In the genomic region with DNA sequence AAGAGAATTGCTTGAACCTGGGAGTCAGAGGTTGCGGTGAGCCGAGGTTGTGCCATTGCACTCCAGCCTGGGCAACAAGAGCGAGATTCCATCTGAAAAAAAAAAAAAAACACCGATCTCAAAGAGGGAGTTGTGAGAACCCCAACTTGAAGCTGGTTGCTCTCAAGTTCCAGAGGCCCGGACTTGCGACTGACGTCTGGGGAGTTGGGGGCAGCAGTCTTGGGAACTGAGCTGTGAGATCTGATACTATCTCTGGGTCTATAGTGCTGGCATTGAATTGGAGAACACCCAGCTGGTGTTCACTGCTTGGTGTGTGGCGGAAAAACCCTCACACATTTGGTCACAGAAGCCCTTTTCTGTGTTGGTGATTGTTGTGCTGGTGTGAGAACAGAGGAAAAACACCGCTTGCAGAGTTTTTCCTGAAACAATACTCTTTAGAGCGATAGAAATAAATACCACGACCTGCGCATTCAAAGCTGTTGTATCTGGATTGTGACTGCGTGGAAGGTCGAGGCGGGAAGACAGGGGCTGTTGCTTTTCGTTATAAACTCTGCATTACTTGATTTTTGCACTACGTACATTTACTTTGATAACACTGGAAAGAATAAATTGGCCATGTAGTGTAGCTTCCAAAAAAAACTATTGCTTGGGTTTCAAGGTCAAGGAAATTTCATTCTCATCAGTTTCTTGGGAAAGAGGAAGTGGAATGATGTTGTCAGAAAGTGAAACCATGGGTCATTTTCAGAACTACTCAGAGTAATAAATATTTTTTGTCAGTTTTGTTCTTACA, we compare ENCODE assay signal across 11 cellular contexts. TPM values are rescaled to one million over a fixed set of nuclear protein-coding genes. Genes with fewer than 3 reads are reported as not detected.
DNase-seq lines count a peak whose midpoint lies in the region; ATAC-seq and TF ChIP-seq lines count a peak whose summit lies in the region.
"Had no signal": no experiment of that assay in that cellular context is flagged by ENCODE, and none has a peak within 500 bp of the region (broad histone marks: within the 10 kb centered on the region; RNA-seq: fewer than 3 reads in every experiment).

No MANE protein-coding gene starts in this region.

- H3K4me3 Mint-ChIP-seq in naive B cell, result peak overlapping the region; percentile 60 to 98 (median 86)

- H3K27me3 Mint-ChIP-seq in naive B cell, result no peaks in the 10 kb centered on the region
- H3K27me3 Mint-ChIP-seq: CD4-positive, alpha-beta T cell had no signal

- no peak overlapping the region for H3K4me3 ChIP-seq in GM06990 (replicated peaks; ENCODE audit: low read depth, low read length)

- H3K36me3 ChIP-seq in GM06990 (ENCODE audit: control insufficient read depth, insufficient read depth, low read length), result peaks cover 18% of the 10 kb centered on the region

- peaks cover 67 to 100% (median 83%) of the 10 kb centered on the region in 3 donors for H3K4me1 Mint-ChIP-seq in naive B cell

- peak; percentile 76 for DNase-seq in GM06990 (ENCODE audit: extremely low read depth, insufficient read length)
- DNase-seq in NOMO-1 treated with DMSO at 0.1 percent for 48 hours (lab: John Stamatoyannopoulos, UW; ENCODE audit: unreplicated experiment), result peak; percentile 67
- no peak for DNase-seq in naive B cell
- DNase-seq in stimulated activated CD8-positive, alpha-beta memory T cell treated with anti-CD3 and anti-CD28 coated beads, Interleukin-4, amount 100 ng/mL, for 48 hours, result no peak
- DNase-seq in NCI-H446 (lab: John Stamatoyannopoulos, UW), result no peak
- DNase-seq in AG08395 (ENCODE audit: low spot score), result no peak
- DNase-seq in HUDEP-2 (lab: John Stamatoyannopoulos, UW; ENCODE audit: unreplicated experiment in 76 of 76), result no peak
- DNase-seq: activated CD8-positive, alpha-beta memory T cell treated with anti-CD3 and anti-CD28 coated beads, Interleukin-2, amount 50 U/mL, for 4 hours; CD4-positive, alpha-beta T cell; NCI-H524 treated with DMSO at 0.1 percent for 48 hours had no signal

- H3K36me3 Mint-ChIP-seq in naive B cell, result peaks cover 25 to 41% of the 10 kb centered on the region in 2 donors

- peak overlapping the region; percentile 88 to 98 (median 94) for H3K27ac Mint-ChIP-seq in naive B cell

- H3K27me3 ChIP-seq in GM06990 (replicated peaks; ENCODE audit: control insufficient read depth, insufficient read depth, low read length), result no peaks in the 10 kb centered on the region

- no peak for TF ChIP-seq CTCF in GM06990 (IDR thresholded peaks at IDR 0.05; ENCODE audit: insufficient read depth, low read length, poor library complexity, severe bottlenecking)

- peak; percentile 28 for ATAC-seq in GM21381 (IDR thresholded peaks at IDR 0.05; ENCODE audit: unreplicated experiment)
- peak; percentile 15 to 30 for ATAC-seq in naive B cell (ENCODE audit: low read depth in 2 of 2)

- no peaks in the 10 kb centered on the region for H3K9me3 Mint-ChIP-seq in naive B cell
- H3K9me3 Mint-ChIP-seq: CD4-positive, alpha-beta T cell had no signal

RNA-seq across cellular contexts. Expression of gene SCIMP, which starts 8.8 kb away (rescaled TPM):
- polyA plus RNA-seq in naive B cell (ENCODE audit: low read depth in 6 of 6), result 100 to 1,000 TPM in 3 of 6 donors, 10 to 100 TPM in 3; 80.4 to 181 (median 103) TPM

RNA-seq across cellular contexts. Expression of gene ZNF594, which starts 34.2 kb away (rescaled TPM):
- 1 to 10 TPM in 5 of 6 donors, under 1 TPM in 1; 0.82 to 4.8 (median 4.0) TPM for polyA plus RNA-seq in naive B cell (ENCODE audit: low read depth in 6 of 6)

RNA-seq across cellular contexts. Expression of gene RABEP1, which starts 56.2 kb away (rescaled TPM):
- polyA plus RNA-seq in naive B cell (ENCODE audit: low read depth in 6 of 6), result 10 to 100 TPM; 54.6 to 90.2 (median 71.8) TPM

Comparison
In these comparisons a context has a peak if more than half of its experiments do, and no peak if none do; other contexts are left out.
1. DNase-seq: peak in GM06990 (single experiment) and NOMO-1 treated with DMSO at 0.1 percent for 48 hours (single experiment); none in naive B cell (single experiment), stimulated activated CD8-positive, alpha-beta memory T cell treated with anti-CD3 and anti-CD28 coated beads, Interleukin-4, amount 100 ng/mL, for 48 hours (single experiment), NCI-H446 (0 of 2), AG08395 (single experiment) and HUDEP-2 (0 of 76).